Comparison of ENCODE assay signal across 8 cellular contexts in the genomic region with DNA sequence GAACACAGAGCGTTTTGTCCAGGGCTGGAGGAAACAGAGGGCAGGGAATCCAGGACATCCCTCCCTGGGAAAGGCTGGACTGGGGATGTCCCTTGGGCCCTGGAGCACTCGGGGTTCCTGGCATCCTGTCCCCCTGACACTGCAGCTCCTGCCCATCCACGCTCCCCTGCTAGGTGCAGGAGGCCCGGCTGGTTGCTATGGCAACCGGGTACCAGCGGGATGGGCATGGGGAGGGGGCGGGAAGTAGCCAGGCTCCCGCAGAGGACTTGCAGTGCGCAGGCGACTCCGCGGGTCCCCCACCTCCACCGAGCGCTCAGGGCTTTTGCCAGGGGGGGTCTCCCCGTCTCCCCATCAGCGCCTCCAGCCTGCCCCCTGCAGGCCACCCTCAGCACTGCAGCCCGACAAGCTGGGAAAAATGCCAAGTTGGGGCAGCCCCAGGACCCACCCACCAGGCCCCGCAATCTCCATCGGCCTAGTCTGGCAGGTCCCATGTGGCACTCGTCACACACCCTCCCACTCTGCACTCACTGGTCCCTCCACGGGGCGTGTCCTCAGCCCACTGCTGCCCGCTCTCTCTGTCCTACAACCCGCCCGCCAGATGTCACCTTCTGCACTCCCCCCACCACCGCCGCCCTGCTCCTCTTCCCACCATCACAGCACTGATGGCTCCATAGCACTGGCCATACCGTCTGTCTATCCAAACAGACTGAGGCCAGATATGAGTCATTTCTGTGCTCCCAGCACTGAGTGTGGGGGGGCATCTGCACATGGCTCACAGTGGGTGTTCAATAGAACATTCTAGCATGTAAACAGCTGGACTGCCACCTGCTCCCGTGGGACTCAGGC. TPM values are rescaled to one million over a fixed set of nuclear protein-coding genes. Genes with fewer than 3 reads are reported as not detected.
A peak's percentile ranks its signal among the peaks of the same experiment; 100 is the strongest.
DNase-seq lines count a peak whose midpoint lies in the region; ATAC-seq, FAIRE-seq and TF ChIP-seq lines count a peak whose summit lies in the region.

No MANE protein-coding gene starts in this region.

- DNase-seq in EH (ENCODE audit: low read depth) (peak; percentile 87), NAMALWA (ENCODE audit: low spot score) (peak; percentile 25), head of caudate nucleus (peak; percentile 67 to 93 (median 80)), smooth muscle cell (lab: John Stamatoyannopoulos, UW; ENCODE audit: unreplicated experiment) (no peak), NCI-H345 (lab: John Stamatoyannopoulos, UW) (no peak), GM12891 (ENCODE audit: insufficient read length, low spot score) (no peak)
- DNase-seq in activated naive CD4-positive, alpha-beta T cell treated with Interleukin-2 at 50 U/mL for 16 hours = peak; percentile 31

- WGBS in smooth muscle cell (ENCODE audit: low lambda C conversion rate) = 56% methylated on average over 23 of the region's 29 CpGs

- no peak overlapping the region for H3K4me3 ChIP-seq in smooth muscle cell

- ATAC-seq in GM21825 (IDR thresholded peaks at IDR 0.05; ENCODE audit: unreplicated experiment) = no peak

- intact Hi-C loops in head of caudate nucleus (cut with DNase I) = no loop called here

- no peak for TF ChIP-seq POLR2A in GM12891 (IDR thresholded peaks at IDR 0.05; ENCODE audit: low read depth, low read length)

- no peaks in the 10 kb centered on the region for H3K9me3 ChIP-seq in smooth muscle cell (replicated peaks; ENCODE audit: low read depth)

- TF ChIP-seq CTCF in smooth muscle cell (IDR thresholded peaks at IDR 0.05; ENCODE audit: borderline replicate concordance, insufficient read depth, poor library complexity, severe bottlenecking) = peak; percentile 87

- peak overlapping the region; percentile 39 for H3K9ac ChIP-seq in smooth muscle cell (ENCODE audit: low read depth)

- H3F3A ChIP-seq in smooth muscle cell (ENCODE audit: low read depth) = peaks cover 9% of the 10 kb centered on the region

- FAIRE-seq in GM12891 (lab: Jason Lieb, UNC) = no peak

- H3K36me3 ChIP-seq in smooth muscle cell (ENCODE audit: low read depth) = no peaks in the 10 kb centered on the region

- no peak overlapping the region for H3K4me2 ChIP-seq in smooth muscle cell

- no peaks in the 10 kb centered on the region for H3K27me3 ChIP-seq in smooth muscle cell (ENCODE audit: low read depth)

- no peak overlapping the region for H2AFZ ChIP-seq in smooth muscle cell (ENCODE audit: low read depth)

- peak overlapping the region; percentile 83 for H3K27ac ChIP-seq in smooth muscle cell (ENCODE audit: low read depth)

- H3K4me1 ChIP-seq in smooth muscle cell (ENCODE audit: low read depth) = peaks cover 12% of the 10 kb centered on the region

- H4K20me1 ChIP-seq in smooth muscle cell (ENCODE audit: low read depth) = peaks cover 18% of the 10 kb centered on the region

- H3K79me2 ChIP-seq in smooth muscle cell (ENCODE audit: low read depth) = peaks cover 2% of the 10 kb centered on the region

TF ChIP-seq in GM12891, 5 proteins besides CTCF, POLR2A, EP300 and RAD21:
- TF ChIP-seq PAX5 (IDR thresholded peaks at IDR 0.05; ENCODE audit: insufficient read depth, low read length, severe bottlenecking) (no peak), POU2F2 (IDR thresholded peaks at IDR 0.05; ENCODE audit: low read depth, low read length) (no peak), SPI1 (IDR thresholded peaks at IDR 0.05; ENCODE audit: low read depth, low read length) (no peak), TAF1 (IDR thresholded peaks at IDR 0.05; ENCODE audit: low read depth, low read length) (no peak), POLR2AphosphoS5 (IDR thresholded peaks at IDR 0.05; ENCODE audit: low read depth, low read length) (no peak)

RNA-seq across cellular contexts. Expression of gene KIAA0930, which starts 31.5 kb away (rescaled TPM):
- 35.9 and 44.8 TPM in 2 replicates for total RNA-seq in smooth muscle cell
- 37.6 and 49.0 TPM in 2 replicates for polyA plus RNA-seq in smooth muscle cell
- 43.1 TPM for polyA plus RNA-seq in GM12891 (2012; ENCODE audit: low read depth, missing spikeins)

RNA-seq across cellular contexts. Expression of gene NUP50, which starts 45.5 kb away (rescaled TPM):
- total RNA-seq in smooth muscle cell = 21.0 and 33.5 TPM in 2 replicates
- 16.8 and 18.6 TPM in 2 replicates for polyA plus RNA-seq in smooth muscle cell
- polyA plus RNA-seq in GM12891 (2012; ENCODE audit: low read depth, missing spikeins) = 34.0 TPM

Comparison
In these comparisons a context has a peak if more than half of its experiments do, and no peak if none do; other contexts are left out.
1. DNase-seq: peak in EH (single experiment), NAMALWA (single experiment), activated naive CD4-positive, alpha-beta T cell treated with Interleukin-2 at 50 U/mL for 16 hours (single experiment) and head of caudate nucleus (42 of 42); none in smooth muscle cell (single experiment), NCI-H345 (single experiment) and GM12891 (single experiment).